15 cellular contexts compared by ENCODE assay signal in the genomic region with DNA sequence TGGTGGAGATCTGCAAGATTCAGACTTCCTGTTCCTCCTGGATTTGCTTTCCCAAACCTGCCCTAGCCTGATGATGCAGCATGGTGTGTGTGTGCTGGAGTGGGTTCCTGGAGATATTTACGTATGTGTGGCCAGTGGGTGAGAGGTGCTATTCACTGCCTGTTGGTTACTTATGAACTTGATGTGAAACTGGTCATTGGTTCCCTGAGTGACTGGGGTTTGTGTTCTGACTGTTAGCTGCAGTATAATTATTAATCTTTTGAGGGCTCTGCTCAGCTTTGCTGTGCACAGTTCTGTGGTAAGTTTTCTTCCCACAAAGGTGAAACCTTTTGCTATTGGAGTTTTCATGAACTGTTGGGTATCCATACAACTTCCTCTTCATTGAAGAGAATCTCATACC.
DNase-seq lines count a peak whose midpoint lies in the region; ATAC-seq and TF ChIP-seq lines count a peak whose summit lies in the region.
"Had no signal": no experiment of that assay in that cellular context is flagged by ENCODE, and none has a peak within 500 bp of the region (broad histone marks: within the 10 kb centered on the region; RNA-seq: fewer than 3 reads in every experiment).

No MANE protein-coding gene starts in this region.

- no peak overlapping the region for H3K27ac Mint-ChIP-seq in Caco-2 (ENCODE audit: unreplicated experiment)
- no peak overlapping the region for H3K27ac Mint-ChIP-seq in activated T-helper 1 cell treated with anti-CD3 and anti-CD28 coated beads, Interleukin-12 subunit alpha, Interleukin-12 subunit beta, Interleukin-2, Interleukin-4 antibody, amounts not matched to agents 30 ng/mL and 10 ng/mL and 1 ng/mL, durations not matched to agents 14 hours and 24 hours and 36 hours

- H3K4me3 Mint-ChIP-seq in Caco-2 (ENCODE audit: unreplicated experiment): no peak overlapping the region
- H3K4me3 Mint-ChIP-seq in activated T-helper 1 cell treated with anti-CD3 and anti-CD28 coated beads, Interleukin-12 subunit alpha, Interleukin-12 subunit beta, Interleukin-2, Interleukin-4 antibody, amounts not matched to agents 30 ng/mL and 10 ng/mL and 1 ng/mL, durations not matched to agents 14 hours and 24 hours and 36 hours: no peak overlapping the region
- H3K4me3 Mint-ChIP-seq: central memory CD8-positive, alpha-beta T cell had no signal

- no peaks in the 10 kb centered on the region for H3K9me3 Mint-ChIP-seq in Caco-2 (ENCODE audit: unreplicated experiment)
- peaks cover 2% of the 10 kb centered on the region for H3K9me3 Mint-ChIP-seq in activated T-helper 1 cell treated with anti-CD3 and anti-CD28 coated beads, Interleukin-12 subunit alpha, Interleukin-12 subunit beta, Interleukin-2, Interleukin-4 antibody, amounts not matched to agents 30 ng/mL and 10 ng/mL and 1 ng/mL, durations not matched to agents 14 hours and 24 hours and 36 hours

- H3K27me3 Mint-ChIP-seq in Caco-2 (ENCODE audit: insufficient read depth, unreplicated experiment): no peaks in the 10 kb centered on the region
- no peaks in the 10 kb centered on the region for H3K27me3 Mint-ChIP-seq in activated T-helper 1 cell treated with anti-CD3 and anti-CD28 coated beads, Interleukin-12 subunit alpha, Interleukin-12 subunit beta, Interleukin-2, Interleukin-4 antibody, amounts not matched to agents 30 ng/mL and 10 ng/mL and 1 ng/mL, durations not matched to agents 14 hours and 24 hours and 36 hours (ENCODE audit: insufficient read depth)
- H3K27me3 Mint-ChIP-seq: central memory CD8-positive, alpha-beta T cell had no signal

- no peaks in the 10 kb centered on the region for H3K9me3 ChIP-seq in Caco-2
- H3K9me3 ChIP-seq: SJCRH30, testis had no signal

- ATAC-seq in GM18502 (IDR thresholded peaks at IDR 0.05; ENCODE audit: poor library complexity, unreplicated experiment) (peak; percentile 92), GM19468 (IDR thresholded peaks at IDR 0.05; ENCODE audit: extremely low read depth, unreplicated experiment) (peak; percentile 98), HG02943 (IDR thresholded peaks at IDR 0.05; ENCODE audit: low read depth, unreplicated experiment) (peak; percentile 99), HG03571 (IDR thresholded peaks at IDR 0.05; ENCODE audit: unreplicated experiment) (peak; percentile 99), left cardiac atrium (no peak)
- ATAC-seq: left ventricle myocardium superior had no signal

- no peaks in the 10 kb centered on the region for H3K36me3 Mint-ChIP-seq in Caco-2 (ENCODE audit: insufficient read depth, unreplicated experiment)
- H3K36me3 Mint-ChIP-seq in activated T-helper 1 cell treated with anti-CD3 and anti-CD28 coated beads, Interleukin-12 subunit alpha, Interleukin-12 subunit beta, Interleukin-2, Interleukin-4 antibody, amounts not matched to agents 30 ng/mL and 10 ng/mL and 1 ng/mL, durations not matched to agents 14 hours and 24 hours and 36 hours (ENCODE audit: low read depth): no peaks in the 10 kb centered on the region

- no peaks in the 10 kb centered on the region for H3K4me1 ChIP-seq in Caco-2
- H3K4me1 ChIP-seq: SJCRH30, testis had no signal

- POLR2A ChIA-PET in Caco-2 (lab: Charles Lee): no interaction called here

- H3K36me3 ChIP-seq in Caco-2 (ENCODE audit: control insufficient read depth, insufficient read depth, low read length): no peaks in the 10 kb centered on the region
- H3K36me3 ChIP-seq: SJCRH30 had no signal

- CTCF ChIA-PET in Caco-2 (lab: Charles Lee): no interaction called here

- no peak for DNase-seq in Caco-2
- no peak for DNase-seq in midbrain (lab: John Stamatoyannopoulos, UW)
- DNase-seq in activated T-helper 1 cell treated with anti-CD3 and anti-CD28 coated beads, Interleukin-12 subunit alpha, Interleukin-12 subunit beta, Interleukin-2, Interleukin-4 antibody, amounts not matched to agents 30 ng/mL and 10 ng/mL and 1 ng/mL, durations not matched to agents 14 hours and 24 hours and 36 hours (ENCODE audit: low spot score): no peak
- DNase-seq in left cardiac atrium: no peak
- DNase-seq: activated effector memory CD4-positive, alpha-beta T cell treated with anti-CD3 and anti-CD28 coated beads, Interleukin-2, amount 50 U/mL, for 16 hours; left ventricle myocardium superior; NCI-H526; SJCRH30; stimulated activated CD4-positive, alpha-beta T cell treated with anti-CD3 and anti-CD28 coated beads, Interleukin-4, amount 100 ng/mL, for 1 hour; testis had no signal

- intact Hi-C loops in Caco-2 (cut with micrococcal nuclease; ENCODE audit: unreplicated experiment): no loop called here
- intact Hi-C loops in activated T-helper 1 cell treated with anti-CD3 and anti-CD28 coated beads, Interleukin-12 subunit alpha, Interleukin-12 subunit beta, Interleukin-2, Interleukin-4 antibody, amounts not matched to agents 30 ng/mL and 10 ng/mL and 1 ng/mL, durations not matched to agents 14 hours and 24 hours and 36 hours (cut with micrococcal nuclease): no loop called here
- intact Hi-C loops in left cardiac atrium (cut with DNase I): no loop called here

- no TSS peak for BruUV-seq in Caco-2 (replicated peaks; lab: Mats Ljungman, UMichigan)

- no peaks in the 10 kb centered on the region for H3K27me3 ChIP-seq in Caco-2 (replicated peaks; ENCODE audit: control insufficient read depth, insufficient read depth, low read length)
- H3K27me3 ChIP-seq: SJCRH30, testis had no signal

- TF ChIP-seq CTCF in Caco-2 (IDR thresholded peaks at IDR 0.05; ENCODE audit: insufficient read depth in 1 of 2, low read depth in 1 of 2, low read length in 1 of 2, severe bottlenecking in 1 of 2, unreplicated experiment in 1 of 2): no peak

- H3K4me3 ChIP-seq in Caco-2 (ENCODE audit: low read depth, low read length): no peak overlapping the region
- H3K4me3 ChIP-seq: SJCRH30, testis had no signal

- H3K4me1 Mint-ChIP-seq in Caco-2 (ENCODE audit: low read depth, unreplicated experiment): no peaks in the 10 kb centered on the region
- H3K4me1 Mint-ChIP-seq in activated T-helper 1 cell treated with anti-CD3 and anti-CD28 coated beads, Interleukin-12 subunit alpha, Interleukin-12 subunit beta, Interleukin-2, Interleukin-4 antibody, amounts not matched to agents 30 ng/mL and 10 ng/mL and 1 ng/mL, durations not matched to agents 14 hours and 24 hours and 36 hours (ENCODE audit: low read depth): no peaks in the 10 kb centered on the region
- H3K4me1 Mint-ChIP-seq: central memory CD8-positive, alpha-beta T cell had no signal

Comparison
In these comparisons a context has a peak if more than half of its experiments do, and no peak if none do; other contexts are left out.
1. ATAC-seq: peak in GM18502 (single experiment), GM19468 (single experiment), HG02943 (single experiment) and HG03571 (single experiment); none in left cardiac atrium (0 of 2).